In the genomic region with DNA sequence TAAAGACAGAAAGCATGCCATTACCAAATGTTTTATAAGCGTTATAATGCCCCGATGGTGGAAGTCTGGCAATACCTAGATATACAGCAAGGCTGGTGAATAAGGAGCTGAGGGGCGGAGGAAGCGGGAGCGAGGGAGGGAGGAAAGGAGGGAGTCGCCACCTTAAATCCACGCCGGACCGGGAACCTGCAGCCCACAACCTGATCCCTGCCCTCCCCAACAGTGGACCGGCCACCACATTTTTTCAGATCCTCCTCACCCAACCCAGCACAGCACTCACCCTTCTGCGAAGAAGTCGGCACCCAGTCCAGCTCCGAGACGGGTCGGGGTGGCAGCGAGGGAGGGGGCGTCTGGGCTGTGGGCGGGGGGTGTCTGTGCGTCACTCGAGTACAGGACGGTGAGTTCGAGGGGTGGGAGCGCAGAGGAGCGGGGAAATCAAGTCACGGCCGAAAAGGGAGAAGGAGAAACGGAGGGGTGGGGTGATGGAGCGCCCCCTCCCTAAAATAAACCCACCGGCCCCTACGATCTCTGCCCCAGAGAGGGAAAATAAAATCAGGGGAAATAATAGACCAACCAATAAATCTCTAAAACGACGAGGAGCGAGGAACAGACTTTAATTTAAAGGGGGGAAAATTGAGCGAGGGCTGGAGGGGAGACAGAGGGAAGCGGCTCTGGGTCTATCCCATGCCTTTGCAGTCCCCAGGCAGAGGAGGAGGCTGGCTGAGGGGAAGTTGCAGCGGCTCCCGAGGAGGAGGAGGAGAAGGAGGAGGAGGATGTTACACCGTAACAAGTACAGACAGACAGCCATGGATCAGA, we compare ENCODE assay signal across 7 cellular contexts.
A peak's percentile ranks its signal among the peaks of the same experiment; 100 is the strongest.
DNase-seq lines count a peak whose midpoint lies in the region; ATAC-seq, FAIRE-seq and TF ChIP-seq lines count a peak whose summit lies in the region.

No MANE protein-coding gene starts in this region.

- H3K4me1 Mint-ChIP-seq in nephron = peaks cover 34% of the 10 kb centered on the region

- no peaks in the 10 kb centered on the region for H3K9me3 Mint-ChIP-seq in nephron

- ATAC-seq in GM18873 (IDR thresholded peaks at IDR 0.05; ENCODE audit: low FRiP score, unreplicated experiment) = no peak

- H3K4me3 ChIP-seq in fibroblast of villous mesenchyme (ENCODE audit: low read depth, low read length) (peak overlapping the region; percentile 83), thymus (ENCODE audit: low read length) (peak overlapping the region; percentile 98)

- peak overlapping the region; percentile 92 to 99 (median 93) for H3K27ac Mint-ChIP-seq in nephron

- DNase-seq in GM19239 (ENCODE audit: insufficient read length, low spot score) (no peak), OCI-M1 (lab: John Stamatoyannopoulos, UW) (peak; percentile 61), activated gamma-delta T cell treated with Interleukin-2 at 50 U/mL for 16 hours (peak; percentile 24), fibroblast of villous mesenchyme (ENCODE audit: low read depth) (peak; percentile 25)

- no peaks in the 10 kb centered on the region for H3K27me3 ChIP-seq in thymus (ENCODE audit: control insufficient read depth, insufficient read depth)

- no peaks in the 10 kb centered on the region for H3K36me3 Mint-ChIP-seq in nephron (ENCODE audit: low read depth)

- H3K4me1 ChIP-seq in thymus (ENCODE audit: control insufficient read depth, insufficient read depth, low read length) = peaks cover 6% of the 10 kb centered on the region

- H3K9me3 ChIP-seq in thymus (ENCODE audit: control insufficient read depth) = no peaks in the 10 kb centered on the region

- peak; percentile 3 for TF ChIP-seq CTCF in fibroblast of villous mesenchyme (IDR thresholded peaks at IDR 0.05; ENCODE audit: insufficient read depth, low read depth, low read length)
- TF ChIP-seq CTCF in nephron (IDR thresholded peaks at IDR 0.05; ENCODE audit: unreplicated experiment in 3 of 3) = no peak

- under 1% methylated on average over 38 of the region's 38 CpGs for WGBS in thymus

- peak; percentile 63 for FAIRE-seq in GM19239 (lab: Jason Lieb, UNC)

- H3K4me3 Mint-ChIP-seq in nephron = peak overlapping the region; percentile 92 to 97 (median 96)

- H3K27me3 Mint-ChIP-seq in nephron (ENCODE audit: low read depth) = no peaks in the 10 kb centered on the region

- peak overlapping the region; percentile 98 for H3K27ac ChIP-seq in thymus (ENCODE audit: low read depth)

- H3K36me3 ChIP-seq in thymus (ENCODE audit: control insufficient read depth, insufficient read depth) = no peaks in the 10 kb centered on the region
